14 cellular contexts compared by ENCODE assay signal in genomic region chr4:38109370-38109769, GRCh38.
"Had no signal": no experiment of that assay in that cellular context is flagged by ENCODE, and none has a peak within 500 bp of the region (broad histone marks: within the 10 kb centered on the region; RNA-seq: fewer than 3 reads in every experiment).

No MANE protein-coding gene starts in this region.

- H3K4me2 ChIP-seq: smooth muscle cell had no signal

- DNase-seq: activated CD4-positive, alpha-beta T cell treated with anti-CD3 and anti-CD28 coated beads for 36 hours; activated naive CD4-positive, alpha-beta T cell treated with anti-CD3 and anti-CD28 coated beads for 36 hours; central memory CD4-positive, alpha-beta T cell; cortex of kidney; mesendoderm; posterior cingulate gyrus; right cardiac atrium; stimulated activated naive CD4-positive, alpha-beta T cell; T-cell; trophoblast cell had no signal

- H3K4me3 Mint-ChIP-seq: activated CD4-positive, alpha-beta T cell treated with anti-CD3 and anti-CD28 coated beads for 36 hours; activated naive CD4-positive, alpha-beta T cell treated with anti-CD3 and anti-CD28 coated beads for 36 hours; T-cell had no signal

- H3K9me3 ChIP-seq: gastroesophageal sphincter, neutrophil had no signal

- H3K27me3 ChIP-seq: gastroesophageal sphincter, neutrophil had no signal

- H3K27ac ChIP-seq: gastroesophageal sphincter, neutrophil, VCaP had no signal

- H3K9me3 Mint-ChIP-seq: activated naive CD4-positive, alpha-beta T cell treated with anti-CD3 and anti-CD28 coated beads for 36 hours; T-cell had no signal

- H3K4me1 Mint-ChIP-seq: T-cell had no signal

- H3K4me3 ChIP-seq: gastroesophageal sphincter, smooth muscle cell had no signal

- H3K27ac Mint-ChIP-seq: activated CD4-positive, alpha-beta T cell treated with anti-CD3 and anti-CD28 coated beads for 36 hours; activated naive CD4-positive, alpha-beta T cell treated with anti-CD3 and anti-CD28 coated beads for 36 hours; T-cell had no signal

- H3K27me3 Mint-ChIP-seq: activated CD4-positive, alpha-beta T cell treated with anti-CD3 and anti-CD28 coated beads for 36 hours; T-cell had no signal

- ATAC-seq: activated CD4-positive, alpha-beta T cell treated with anti-CD3 and anti-CD28 coated beads for 36 hours; gastroesophageal sphincter; right cardiac atrium; T-cell had no signal
